8 cellular contexts compared by ENCODE assay signal in the genomic region with DNA sequence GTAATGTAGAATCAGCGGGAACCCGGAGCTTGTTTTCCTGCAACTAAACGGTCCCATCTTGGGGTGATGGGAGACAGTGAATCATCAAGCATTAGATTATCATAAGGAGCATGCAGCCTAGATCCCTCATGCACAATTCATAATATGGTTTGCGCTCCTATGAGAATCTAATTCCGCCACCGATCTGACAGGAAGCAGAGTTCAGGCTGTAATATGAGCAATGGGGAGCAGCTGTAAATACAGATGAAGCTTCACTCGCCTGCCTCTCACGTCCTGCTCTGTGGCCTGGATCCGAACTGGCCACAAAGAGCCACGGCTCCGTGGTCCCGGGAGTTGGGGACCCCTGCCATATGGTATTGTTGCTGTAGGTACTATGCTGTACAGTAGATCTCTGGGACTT.
A peak's percentile ranks its signal among the peaks of the same experiment; 100 is the strongest.
DNase-seq lines count a peak whose midpoint lies in the region; FAIRE-seq and TF ChIP-seq lines count a peak whose summit lies in the region.

No MANE protein-coding gene starts in this region.

- in situ Hi-C loops in astrocyte of the spinal cord (cut with HindIII; ENCODE audit: low sequenced_read_pairs), result no loop called here

- peak overlapping the region; percentile 7 for H3K4me3 ChIP-seq in astrocyte of the spinal cord (ENCODE audit: low read depth, low read length)

- TF ChIP-seq CTCF in astrocyte of the spinal cord (IDR thresholded peaks at IDR 0.05; ENCODE audit: low read depth, low read length), result no peak
- TF ChIP-seq CTCF in GM10248 (IDR thresholded peaks at IDR 0.05; ENCODE audit: control extremely low read depth, extremely low read depth, low read depth, missing control alignments), result no peak

- DNase-seq in GM18507 (ENCODE audit: extremely low spot score, insufficient read length, low read depth) (no peak), HS-27A (ENCODE audit: low read depth) (peak; percentile 17), astrocyte of the spinal cord (ENCODE audit: low read depth, low spot score) (peak; percentile 23), non-pigmented ciliary epithelial cell (ENCODE audit: low read depth) (peak; percentile 10), GM10248 (ENCODE audit: extremely low spot score) (no peak), NCI-H2081 (lab: John Stamatoyannopoulos, UW) (no peak), NCI-H2107 treated with DMSO at 0.1 percent for 48 hours (lab: John Stamatoyannopoulos, UW; ENCODE audit: unreplicated experiment) (no peak), SIG-M5 treated with dmso at 0.1 percent for 504 hours (lab: John Stamatoyannopoulos, UW; ENCODE audit: unreplicated experiment) (no peak)

- peak; percentile 66 for FAIRE-seq in GM18507 (lab: Jason Lieb, UNC)

- CTCF ChIA-PET in GM10248 (lab: Yijun Ruan, JAX), result no interaction called here

- POLR2A ChIA-PET in GM10248 (lab: Yijun Ruan, JAX), result no interaction called here

Comparison
In these comparisons a context has a peak if more than half of its experiments do, and no peak if none do; other contexts are left out.
1. DNase-seq: peak in HS-27A (single experiment), astrocyte of the spinal cord (single experiment) and non-pigmented ciliary epithelial cell (single experiment); none in GM18507 (single experiment), GM10248 (single experiment), NCI-H2081 (0 of 2), NCI-H2107 treated with DMSO at 0.1 percent for 48 hours (single experiment) and SIG-M5 treated with dmso at 0.1 percent for 504 hours (single experiment).